Comparison of ENCODE assay signal across 24 cellular contexts in genomic region chr15:66017009-66017408, GRCh38.
"Had no signal": no experiment of that assay in that cellular context is flagged by ENCODE, and none has a peak within 500 bp of the region (broad histone marks: within the 10 kb centered on the region; RNA-seq: fewer than 3 reads in every experiment).

No MANE protein-coding gene starts in this region.

- H3K9ac ChIP-seq: parathyroid adenoma had no signal

- H3K79me2 ChIP-seq: parathyroid adenoma had no signal

- H3K27me3 ChIP-seq: right lobe of liver, transverse colon, upper lobe of right lung, uterus had no signal

- H3K4me3 ChIP-seq: coronary artery, lung, mucosa of descending colon, right lobe of liver, transverse colon, upper lobe of right lung, uterus had no signal

- H3K36me3 ChIP-seq: right lobe of liver, transverse colon, upper lobe of right lung, uterus had no signal

- H3K27ac Mint-ChIP-seq: effector memory CD8-positive, alpha-beta T cell; memory B cell; mesothelial cell of epicardium; natural killer cell treated with Interleukin-12 subunit alpha and Interleukin-12 subunit beta and Interleukin-15 and Interleukin-18, amount 100 ng/mL, for 72 hours; progenitor cell of endocrine pancreas; stimulated activated naive CD8-positive, alpha-beta T cell treated with anti-CD3 and anti-CD28 coated beads, Interleukin-15, Interleukin-2, amounts not matched to agents 100 ng/mL and 50 ng/mL, for 24 hours had no signal

- DNase-seq: effector memory CD8-positive, alpha-beta T cell; erythroblast; hypothalamus; kidney; mucosa of descending colon; naive B cell; right lobe of liver; small intestine; stimulated activated CD4-positive, alpha-beta T cell treated with anti-CD3 and anti-CD28 coated beads, Interleukin-15, amount 100 ng/mL, for 24 hours; stimulated activated CD4-positive, alpha-beta T cell treated with anti-CD3 and anti-CD28 coated beads, Interleukin-2, amount 100 ng/mL, for 48 hours; stimulated activated naive B cell treated with anti-CD40 and anti-IgM and Interleukin-4, amounts not matched to agents 10 μg/mL and 1 μg/mL and 100 μg/mL, for 72 hours; transverse colon; upper lobe of right lung; uterus had no signal

- H3K4me1 Mint-ChIP-seq: memory B cell; naive B cell; neural crest cell; stimulated activated naive B cell treated with anti-CD40 and anti-IgM and Interleukin-4, amounts not matched to agents 10 μg/mL and 1 μg/mL and 100 μg/mL, for 72 hours had no signal

- H3K9me3 ChIP-seq: mucosa of descending colon, right lobe of liver, transverse colon, upper lobe of right lung, uterus had no signal

- H3K4me1 ChIP-seq: right lobe of liver, transverse colon, upper lobe of right lung, uterus had no signal

- H3K4me3 Mint-ChIP-seq: effector memory CD8-positive, alpha-beta T cell; memory B cell; mesothelial cell of epicardium; naive B cell; natural killer cell treated with Interleukin-12 subunit alpha and Interleukin-12 subunit beta and Interleukin-15 and Interleukin-18, amount 100 ng/mL, for 72 hours; neural crest cell; stimulated activated naive B cell treated with anti-CD40 and anti-IgM and Interleukin-4, amounts not matched to agents 10 μg/mL and 1 μg/mL and 100 μg/mL, for 72 hours; stimulated activated naive CD8-positive, alpha-beta T cell treated with anti-CD3 and anti-CD28 coated beads, Interleukin-15, Interleukin-2, amounts not matched to agents 100 ng/mL and 50 ng/mL, for 24 hours had no signal

- H3K9me3 Mint-ChIP-seq: effector memory CD8-positive, alpha-beta T cell; natural killer cell treated with Interleukin-12 subunit alpha and Interleukin-12 subunit beta and Interleukin-15 and Interleukin-18, amount 100 ng/mL, for 72 hours; neural crest cell; stimulated activated naive CD8-positive, alpha-beta T cell treated with anti-CD3 and anti-CD28 coated beads, Interleukin-15, Interleukin-2, amounts not matched to agents 100 ng/mL and 50 ng/mL, for 24 hours had no signal

- H3K27ac ChIP-seq: coronary artery, parathyroid adenoma, right lobe of liver, transverse colon, upper lobe of right lung, uterus had no signal

- ATAC-seq: effector memory CD8-positive, alpha-beta T cell; left lobe of liver; mucosa of descending colon; natural killer cell treated with Interleukin-12 subunit alpha and Interleukin-12 subunit beta and Interleukin-15 and Interleukin-18, amount 100 ng/mL, for 72 hours; right lobe of liver; stimulated activated naive B cell treated with anti-CD40 and anti-IgM and Interleukin-4, amounts not matched to agents 10 μg/mL and 1 μg/mL and 100 μg/mL, for 72 hours had no signal

- H3K36me3 Mint-ChIP-seq: memory B cell; mesothelial cell of epicardium; natural killer cell treated with Interleukin-12 subunit alpha and Interleukin-12 subunit beta and Interleukin-15 and Interleukin-18, amount 100 ng/mL, for 72 hours; stimulated activated naive B cell treated with anti-CD40 and anti-IgM and Interleukin-4, amounts not matched to agents 10 μg/mL and 1 μg/mL and 100 μg/mL, for 72 hours had no signal

- H2AFZ ChIP-seq: parathyroid adenoma had no signal
